ENCODE assay signal across 8 cellular contexts in the genomic region with DNA sequence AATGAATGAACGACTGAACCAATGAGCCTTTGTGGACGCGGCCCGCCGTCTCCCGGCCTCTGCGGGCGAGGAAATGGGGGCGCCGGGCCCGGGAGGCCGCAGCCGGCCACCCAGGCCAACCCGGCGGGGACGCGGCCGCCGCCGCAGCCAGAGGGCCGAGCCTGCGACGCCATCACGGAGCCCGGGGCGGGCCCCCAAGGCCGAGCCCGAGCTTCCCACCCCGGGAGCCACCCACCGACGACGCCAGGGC. TPM values are rescaled to one million over a fixed set of nuclear protein-coding genes. Genes with fewer than 3 reads are reported as not detected.
DNase-seq lines count a peak whose midpoint lies in the region; ATAC-seq and TF ChIP-seq lines count a peak whose summit lies in the region.

No MANE protein-coding gene starts in this region.

- H3K27ac ChIP-seq in heart right ventricle, result peak overlapping the region; percentile 91 to 100 (median 98)
- H3K27ac ChIP-seq in lower lobe of right lung, result peak overlapping the region; percentile 97
- peak overlapping the region in 1 of 2 donors; percentile 89 for H3K27ac ChIP-seq in aorta (ENCODE audit: low read depth in 1 of 2, low read length in 2 of 2)

- peaks cover 0 to 46% (median 9%) of the 10 kb centered on the region in 9 donors for H3K36me3 ChIP-seq in heart right ventricle
- peaks cover 29% of the 10 kb centered on the region for H3K36me3 ChIP-seq in lower lobe of right lung
- H3K36me3 ChIP-seq in aorta (ENCODE audit: control insufficient read depth in 1 of 2, insufficient read depth in 2 of 2, low read length in 1 of 2), result no peaks in the 10 kb centered on the region

- H3K4me1 Mint-ChIP-seq in activated naive CD8-positive, alpha-beta T cell treated with anti-CD3 and anti-CD28 coated beads, Interleukin-2, amount 50 U/mL, for 24 hours, result peaks cover 42% of the 10 kb centered on the region

- H3K27me3 ChIP-seq in heart right ventricle (no peaks in the 10 kb centered on the region), lower lobe of right lung (ENCODE audit: low read depth) (no peaks in the 10 kb centered on the region), aorta (ENCODE audit: control insufficient read depth in 1 of 2, insufficient read depth in 2 of 2, low read length in 1 of 2) (no peaks in the 10 kb centered on the region)

- H3K27me3 Mint-ChIP-seq in activated naive CD8-positive, alpha-beta T cell treated with anti-CD3 and anti-CD28 coated beads, Interleukin-2, amount 50 U/mL, for 24 hours, result no peaks in the 10 kb centered on the region

- peak overlapping the region; percentile 98 for H3K27ac Mint-ChIP-seq in activated naive CD8-positive, alpha-beta T cell treated with anti-CD3 and anti-CD28 coated beads, Interleukin-2, amount 50 U/mL, for 24 hours

- H3K4me3 ChIP-seq in heart right ventricle (peak overlapping the region; percentile 71 to 99 (median 86)), lower lobe of right lung (peak overlapping the region; percentile 73), aorta (ENCODE audit: low read length in 2 of 2) (peak overlapping the region; percentile 78 to 91)

- H3K9me3 ChIP-seq in heart right ventricle (no peaks in the 10 kb centered on the region), lower lobe of right lung (no peaks in the 10 kb centered on the region), aorta (ENCODE audit: control insufficient read depth, low read length) (no peaks in the 10 kb centered on the region)

- DNase-seq in heart right ventricle, result no peak
- no peak for DNase-seq in left cardiac atrium
- no peak for DNase-seq in activated naive CD8-positive, alpha-beta T cell treated with anti-CD3 and anti-CD28 coated beads, Interleukin-2, amount 50 U/mL, for 24 hours
- DNase-seq in lower lobe of right lung, result no peak
- DNase-seq in aorta, result peak in 1 of 2 donors; percentile 78
- no peak for DNase-seq in AG20443 (ENCODE audit: low spot score)
- no peak for DNase-seq in NCI-H748 treated with DMSO at 0.1 percent for 48 hours (lab: John Stamatoyannopoulos, UW)

- H3K4me1 ChIP-seq in heart right ventricle (peaks cover 0 to 38% (median 29%) of the 10 kb centered on the region in 9 donors), lower lobe of right lung (peaks cover 27% of the 10 kb centered on the region), aorta (ENCODE audit: control insufficient read depth in 1 of 2, insufficient read depth in 2 of 2, low read length in 2 of 2) (no peaks in the 10 kb centered on the region)

- H3K4me3 Mint-ChIP-seq in activated naive CD8-positive, alpha-beta T cell treated with anti-CD3 and anti-CD28 coated beads, Interleukin-2, amount 50 U/mL, for 24 hours, result peak overlapping the region; percentile 97

- ATAC-seq in heart right ventricle (peak in 4 of 8 donors; percentile 0 to 44 (median 5)), left cardiac atrium (no peak), lower lobe of right lung (no peak), aorta (ENCODE audit: low FRiP score) (no peak), GM21515 (IDR thresholded peaks at IDR 0.05; ENCODE audit: unreplicated experiment) (no peak)
- no peak for ATAC-seq in activated naive CD8-positive, alpha-beta T cell treated with anti-CD3 and anti-CD28 coated beads, Interleukin-2, amount 50 U/mL, for 24 hours

- H3K36me3 Mint-ChIP-seq in activated naive CD8-positive, alpha-beta T cell treated with anti-CD3 and anti-CD28 coated beads, Interleukin-2, amount 50 U/mL, for 24 hours (ENCODE audit: low read depth), result peaks cover 47% of the 10 kb centered on the region

- no peak for TF ChIP-seq CTCF in heart right ventricle (IDR thresholded peaks at IDR 0.05)
- TF ChIP-seq CTCF in lower lobe of right lung (IDR thresholded peaks at IDR 0.05), result no peak

- H3K9me3 Mint-ChIP-seq in activated naive CD8-positive, alpha-beta T cell treated with anti-CD3 and anti-CD28 coated beads, Interleukin-2, amount 50 U/mL, for 24 hours, result no peaks in the 10 kb centered on the region

- WGBS in heart right ventricle, 2 donors, result 0 to 1% methylated on average over 16 to 32 of the region's 32 CpGs
- WGBS in aorta, 2 donors, result 0% methylated on average over 28 to 32 of the region's 32 CpGs

- intact Hi-C loops in heart right ventricle (cut with DNase I) (no loop called here), left cardiac atrium (cut with DNase I) (no loop called here), lower lobe of right lung (cut with DNase I) (no loop called here), aorta (cut with DNase I) (loop anchor here in 1 of 2 donors (5.0 kb wide), 1 partner anchor 104 kb away; the partner anchor contains the start of gene TMEM161A)

RNA-seq across cellular contexts. Expression of gene SUGP2, which starts 0.2 kb away (rescaled TPM):
- total RNA-seq in heart right ventricle, result 10 to 100 TPM; 50.4 to 72.3 (median 63.3) TPM
- polyA plus RNA-seq in heart right ventricle, result 10 to 100 TPM; 27.2 to 85.2 TPM
- 10 to 100 TPM; 59.7 to 63.7 TPM for total RNA-seq in left cardiac atrium
- 72.6 TPM for total RNA-seq in lower lobe of right lung
- 10 to 100 TPM; 61.0 to 93.1 TPM for total RNA-seq in aorta
- polyA plus RNA-seq in aorta, result 10 to 100 TPM in 1 of 2 donors, 1 to 10 TPM in 1; 7.4 to 61.3 TPM

RNA-seq across cellular contexts. Expression of gene ARMC6, which starts 0.3 kb away (rescaled TPM):
- 10 to 100 TPM; 13.4 to 22.3 (median 15.2) TPM for total RNA-seq in heart right ventricle
- 10 to 100 TPM; 21.9 to 27.9 TPM for polyA plus RNA-seq in heart right ventricle
- 10 to 100 TPM; 12.9 to 16.9 TPM for total RNA-seq in left cardiac atrium
- total RNA-seq in lower lobe of right lung, result 20.2 TPM
- 10 to 100 TPM; 11.7 to 13.1 TPM for total RNA-seq in aorta
- 10 to 100 TPM in 1 of 2 donors, 1 to 10 TPM in 1; 8.8 to 13.2 TPM for polyA plus RNA-seq in aorta

RNA-seq across cellular contexts. Expression of gene SLC25A42, which starts 30.7 kb away (rescaled TPM):
- 10 to 100 TPM; 15.7 to 24.1 (median 19.3) TPM for total RNA-seq in heart right ventricle
- 10 to 100 TPM; 15.9 to 18.1 TPM for polyA plus RNA-seq in heart right ventricle
- total RNA-seq in left cardiac atrium, result 10 to 100 TPM; 13.9 to 15.2 TPM
- total RNA-seq in lower lobe of right lung, result 16.3 TPM
- 10 to 100 TPM in 1 of 2 donors, 1 to 10 TPM in 1; 9.4 to 10.3 TPM for total RNA-seq in aorta
- polyA plus RNA-seq in aorta, result 10 to 100 TPM in 1 of 2 donors, 1 to 10 TPM in 1; 3.8 to 12.5 TPM
